19 cellular contexts compared by ENCODE assay signal in genomic region chr4:83129258-83129657, GRCh38.
"Had no signal": no experiment of that assay in that cellular context is flagged by ENCODE, and none has a peak within 500 bp of the region (broad histone marks: within the 10 kb centered on the region; RNA-seq: fewer than 3 reads in every experiment).

No MANE protein-coding gene starts in this region.

- H3K36me3 ChIP-seq: spleen had no signal

- H3K4me3 Mint-ChIP-seq: activated T-helper 17 cell treated with anti-CD3 and anti-CD28 coated beads, Interleukin-2, amount 50 U/mL, for 72 hours; dendritic cell treated with granulocyte-macrophage colony-stimulating factor and Interleukin-4, amounts not matched to agents 40 ng/mL and 50 ng/mL, for 4 days; natural killer cell treated with Interleukin-12 subunit alpha and Interleukin-12 subunit beta and Interleukin-15 and Interleukin-18, amount 100 ng/mL, for 72 hours; stimulated activated naive CD8-positive, alpha-beta T cell treated with anti-CD3 and anti-CD28 coated beads, Interleukin-15, amount 100 ng/mL, for 72 hours; T-cell had no signal

- H3K36me3 Mint-ChIP-seq: T-cell had no signal

- DNase-seq: activated CD4-positive, CD25-positive, alpha-beta regulatory T cell treated with anti-CD3 and anti-CD28 coated beads, Interleukin-2, amount 50 U/mL, for 72 hours; activated naive CD4-positive, alpha-beta T cell treated with Interleukin-2 at 50 U/mL for 16 hours; aorta; cerebellar nuclear complex; effector memory CD4-positive, alpha-beta T cell; foreskin melanocyte; left cardiac atrium; occipital lobe; psoas muscle; spleen; stimulated activated naive CD8-positive, alpha-beta T cell treated with anti-CD3 and anti-CD28 coated beads, Interleukin-15, amount 100 ng/mL, for 72 hours; T-cell; T1000; testis had no signal

- ATAC-seq: activated T-helper 17 cell treated with anti-CD3 and anti-CD28 coated beads, Interleukin-2, amount 50 U/mL, for 72 hours; left cardiac atrium; sciatic nerve; stimulated activated naive CD8-positive, alpha-beta T cell treated with anti-CD3 and anti-CD28 coated beads, Interleukin-15, amount 100 ng/mL, for 72 hours; T-cell had no signal

- H3K9me3 ChIP-seq: psoas muscle, testis had no signal

- H3K4me3 ChIP-seq: lung, psoas muscle, spleen, testis had no signal

- H3K27me3 ChIP-seq: spleen, testis had no signal

- H3K4me1 ChIP-seq: psoas muscle, testis had no signal

- H3K27ac Mint-ChIP-seq: activated T-helper 17 cell treated with anti-CD3 and anti-CD28 coated beads, Interleukin-2, amount 50 U/mL, for 72 hours; dendritic cell treated with granulocyte-macrophage colony-stimulating factor and Interleukin-4, amounts not matched to agents 40 ng/mL and 50 ng/mL, for 4 days; stimulated activated naive CD8-positive, alpha-beta T cell treated with anti-CD3 and anti-CD28 coated beads, Interleukin-15, amount 100 ng/mL, for 72 hours; T-cell had no signal

- H3K27ac ChIP-seq: psoas muscle, testis had no signal

- H3K27me3 Mint-ChIP-seq: activated T-helper 17 cell treated with anti-CD3 and anti-CD28 coated beads, Interleukin-2, amount 50 U/mL, for 72 hours; dendritic cell treated with granulocyte-macrophage colony-stimulating factor and Interleukin-4, amounts not matched to agents 40 ng/mL and 50 ng/mL, for 4 days; natural killer cell treated with Interleukin-12 subunit alpha and Interleukin-12 subunit beta and Interleukin-15 and Interleukin-18, amount 100 ng/mL, for 72 hours; stimulated activated naive CD8-positive, alpha-beta T cell treated with anti-CD3 and anti-CD28 coated beads, Interleukin-15, amount 100 ng/mL, for 72 hours; T-cell had no signal
